In genomic region chr19:43700368-43701015, GRCh38 we compare ENCODE assay signal across 8 cellular contexts. TPM values are rescaled to one million over a fixed set of nuclear protein-coding genes. Genes with fewer than 3 reads are reported as not detected.
DNase-seq lines count a peak whose midpoint lies in the region; ATAC-seq, FAIRE-seq and TF ChIP-seq lines count a peak whose summit lies in the region.

No MANE protein-coding gene starts in this region.

- no peak for TF ChIP-seq CTCF in RWPE2 (IDR thresholded peaks at IDR 0.05; ENCODE audit: poor library complexity, severe bottlenecking)
- TF ChIP-seq CTCF in nephron (IDR thresholded peaks at IDR 0.05; ENCODE audit: unreplicated experiment in 3 of 3), result no peak

- DNase-seq in GM12891 (ENCODE audit: insufficient read length, low spot score), result no peak
- no peak for DNase-seq in RWPE2 (ENCODE audit: low spot score)
- DNase-seq in cortex of kidney (lab: John Stamatoyannopoulos, UW), result no peak

- H3K4me1 ChIP-seq in RWPE2 (ENCODE audit: insufficient read depth, poor library complexity, severe bottlenecking) (peaks cover 30% of the 10 kb centered on the region), duodenal mucosa (ENCODE audit: control insufficient read depth in 1 of 2, insufficient read depth in 2 of 2, low read length in 2 of 2) (peaks cover 16 to 20% of the 10 kb centered on the region in 2 donors)

- peak overlapping the region; percentile 84 for H3K27ac ChIP-seq in RWPE2 (ENCODE audit: poor library complexity, severe bottlenecking)
- H3K27ac ChIP-seq in duodenal mucosa (ENCODE audit: low read depth, low read length), result peak overlapping the region; percentile 75

- H3K4me3 ChIP-seq in RWPE2 (ENCODE audit: severe bottlenecking), result no peak overlapping the region
- peak overlapping the region; percentile 66 to 68 for H3K4me3 ChIP-seq in duodenal mucosa (ENCODE audit: low read depth in 1 of 2, low read length in 2 of 2)

- peaks cover 3% of the 10 kb centered on the region for H3K9me3 Mint-ChIP-seq in nephron

- H3K36me3 Mint-ChIP-seq in nephron (ENCODE audit: low read depth), result no peaks in the 10 kb centered on the region

- H3K27me3 ChIP-seq in RWPE2 (ENCODE audit: insufficient read depth, poor library complexity, severe bottlenecking), result no peaks in the 10 kb centered on the region
- H3K27me3 ChIP-seq in duodenal mucosa (ENCODE audit: control insufficient read depth in 1 of 2, insufficient read depth in 2 of 2, low read length in 2 of 2), result no peaks in the 10 kb centered on the region

- H3K4me1 Mint-ChIP-seq in nephron, result peaks cover 30% of the 10 kb centered on the region

- ATAC-seq in RWPE2 (ENCODE audit: low read depth) (peak; percentile 28; the same call in 2 of the 3 replicates), HG02623 (IDR thresholded peaks at IDR 0.05; ENCODE audit: unreplicated experiment) (no peak), HG03520 (IDR thresholded peaks at IDR 0.05; ENCODE audit: unreplicated experiment) (no peak), GM21529 (IDR thresholded peaks at IDR 0.05; ENCODE audit: unreplicated experiment) (no peak)

- no peak for TF ChIP-seq POLR2A in GM12891 (IDR thresholded peaks at IDR 0.05; ENCODE audit: low read depth, low read length)

- peak overlapping the region; percentile 20 to 49 for H3K9ac ChIP-seq in duodenal mucosa (ENCODE audit: low read depth in 1 of 2, low read length in 2 of 2)

- H3K27me3 Mint-ChIP-seq in nephron (ENCODE audit: low read depth), result peaks cover 18% of the 10 kb centered on the region

- peak overlapping the region; percentile 49 to 94 (median 93) for H3K27ac Mint-ChIP-seq in nephron

- H3K9me3 ChIP-seq in RWPE2 (ENCODE audit: severe bottlenecking) (peaks cover 7% of the 10 kb centered on the region), duodenal mucosa (ENCODE audit: control insufficient read depth in 1 of 2, low read length in 2 of 2) (no peaks in the 10 kb centered on the region)

- no peaks in the 10 kb centered on the region for H3K36me3 ChIP-seq in RWPE2 (ENCODE audit: low read depth)
- no peaks in the 10 kb centered on the region for H3K36me3 ChIP-seq in duodenal mucosa (ENCODE audit: control insufficient read depth in 1 of 2, insufficient read depth in 2 of 2, low read length in 2 of 2)

- H3K4me3 Mint-ChIP-seq in nephron, result peak overlapping the region in 2 of 3 experiments; percentile 14 to 29

- FAIRE-seq in GM12891 (lab: Jason Lieb, UNC), result peak; percentile 38

TF ChIP-seq in GM12891, 5 proteins besides CTCF, POLR2A, EP300 and RAD21:
- TF ChIP-seq SPI1 (IDR thresholded peaks at IDR 0.05; ENCODE audit: low read depth, low read length) (peak; percentile 77), POLR2AphosphoS5 (IDR thresholded peaks at IDR 0.05; ENCODE audit: low read depth, low read length) (no peak), POU2F2 (IDR thresholded peaks at IDR 0.05; ENCODE audit: low read depth, low read length) (no peak), TAF1 (IDR thresholded peaks at IDR 0.05; ENCODE audit: low read depth, low read length) (no peak), PAX5 (IDR thresholded peaks at IDR 0.05; ENCODE audit: insufficient read depth, low read length, severe bottlenecking) (no peak)

RNA-seq across cellular contexts. Expression of gene IRGC, which starts 15.4 kb away (rescaled TPM):
- polyA plus RNA-seq in GM12891 (2012; ENCODE audit: low read depth, missing spikeins), result not detected

RNA-seq across cellular contexts. Expression of gene PLAUR, which starts 30.5 kb away (rescaled TPM):
- 8.7 TPM for polyA plus RNA-seq in GM12891 (2012; ENCODE audit: low read depth, missing spikeins)

RNA-seq across cellular contexts. Expression of gene SMG9, which starts 54.3 kb away (rescaled TPM):
- 24.8 TPM for polyA plus RNA-seq in GM12891 (2012; ENCODE audit: low read depth, missing spikeins)
